In genomic region chr6:163590132-163590531, GRCh38 we compare ENCODE assay signal across 5 cellular contexts.
A peak's percentile ranks its signal among the peaks of the same experiment; 100 is the strongest.
DNase-seq lines count a peak whose midpoint lies in the region; ATAC-seq, FAIRE-seq and TF ChIP-seq lines count a peak whose summit lies in the region.
"Not testable (repeated sequence)": the region's sequence is repeated elsewhere in the genome, so short reads cannot be mapped to it uniquely, and the experiment has no call there.

No MANE protein-coding gene starts in this region.

- H4K8ac ChIP-seq in mesenchymal stem cell (ENCODE audit: low read length); neuronal stem cell (ENCODE audit: low read depth, low read length): not testable (repeated sequence)

- not testable (repeated sequence) for H3K4ac ChIP-seq in mesenchymal stem cell (ENCODE audit: low read depth in 1 of 2, low read length in 2 of 2); neuronal stem cell (ENCODE audit: low read length)

- not testable (repeated sequence) for H3K36me3 ChIP-seq in mesenchymal stem cell (ENCODE audit: control insufficient read depth in 1 of 2, insufficient read depth in 2 of 2, low read depth in 1 of 2, low read length in 2 of 2); neuronal stem cell (replicated peaks in 1 of 2; ENCODE audit: control insufficient read depth in 2 of 2, insufficient read depth in 2 of 2, low read length in 2 of 2)

- H3K9ac ChIP-seq in mesenchymal stem cell (ENCODE audit: low read length); neuronal stem cell (ENCODE audit: low read depth, low read length, poor library complexity): not testable (repeated sequence)

- not testable (repeated sequence) for TF ChIP-seq RAD21 in A549 (conservative IDR thresholded peaks at IDR 0.05 in 1 of 2, IDR thresholded peaks at IDR 0.05 in 1 of 2)

- not testable (repeated sequence) for H3K79me1 ChIP-seq in mesenchymal stem cell (replicated peaks; ENCODE audit: low read length, poor library complexity, severe bottlenecking); neuronal stem cell (ENCODE audit: low read depth, low read length)

- peaks cover 23% of the 10 kb centered on the region for H3K4me1 ChIP-seq in A549
- H3K4me1 ChIP-seq in mesenchymal stem cell (ENCODE audit: control insufficient read depth, insufficient read depth, low read depth, low read length); neuronal stem cell (ENCODE audit: control insufficient read depth in 2 of 2, insufficient read depth in 1 of 2, low read depth in 1 of 2, low read length in 2 of 2): not testable (repeated sequence)

- not testable (repeated sequence) for H3K4me3 ChIP-seq in A549; mesenchymal stem cell (ENCODE audit: insufficient read depth in 1 of 2, low read depth in 1 of 2, low read length in 2 of 2); neuronal stem cell (ENCODE audit: low read length in 2 of 2)

- not testable (repeated sequence) for H3K18ac ChIP-seq in mesenchymal stem cell (ENCODE audit: low read depth in 1 of 2, low read length in 2 of 2); neuronal stem cell (ENCODE audit: low read length)

- FAIRE-seq in A549 (lab: Jason Lieb, UNC), result not testable (repeated sequence)

- WGBS in A549 (ENCODE audit: missing lambda C conversion rate), result 84% methylated on average over 9 of the region's 9 CpGs
- 97% methylated on average over 8 of the region's 9 CpGs for WGBS in mesenchymal stem cell
- WGBS in neuronal stem cell (ENCODE audit: extremely low coverage in 2 of 2, insufficient read length in 2 of 2, insufficient replicate concordance in 1 of 2), 2 donors, result no CpG with 5 or more reads among the region's 9 CpGs

- H2BK15ac ChIP-seq in mesenchymal stem cell (ENCODE audit: low read depth, poor library complexity, severe bottlenecking); neuronal stem cell (ENCODE audit: low read length): not testable (repeated sequence)

- H2BK5ac ChIP-seq in mesenchymal stem cell (ENCODE audit: low read depth, low read length, poor library complexity, severe bottlenecking); neuronal stem cell (ENCODE audit: low read length): not testable (repeated sequence)

- not testable (repeated sequence) for H2AK5ac ChIP-seq in mesenchymal stem cell (ENCODE audit: low read length, severe bottlenecking); neuronal stem cell (ENCODE audit: low read depth, low read length)

- not testable (repeated sequence) for H2BK12ac ChIP-seq in mesenchymal stem cell (ENCODE audit: low read length in 2 of 2)
- peak overlapping the region; percentile 34 for H2BK12ac ChIP-seq in neuronal stem cell (ENCODE audit: low read length)

- H2BK120ac ChIP-seq in mesenchymal stem cell (ENCODE audit: low read depth, low read length); neuronal stem cell (ENCODE audit: low read depth, low read length): not testable (repeated sequence)

- ATAC-seq in A549, result not testable (repeated sequence)

- not testable (repeated sequence) for H3K4me2 ChIP-seq in A549; mesenchymal stem cell (ENCODE audit: low read length, poor library complexity, severe bottlenecking); neuronal stem cell (ENCODE audit: insufficient read depth, low read length, poor library complexity, severe bottlenecking)

- not testable (repeated sequence) for H3K9me3 ChIP-seq in A549
- peaks cover 15% of the 10 kb centered on the region for H3K9me3 ChIP-seq in mesenchymal stem cell (ENCODE audit: control insufficient read depth, low read length)
- peaks cover 0 to 12% of the 10 kb centered on the region in 2 donors for H3K9me3 ChIP-seq in neuronal stem cell (replicated peaks in 1 of 2; ENCODE audit: control insufficient read depth in 2 of 2, insufficient read depth in 1 of 2, low read depth in 1 of 2, low read length in 2 of 2)

- not testable (repeated sequence) for TF ChIP-seq EP300 in A549 (IDR thresholded peaks at IDR 0.05)

- not testable (repeated sequence) for DNase-seq in A549 (ENCODE audit: low read depth in 1 of 2, low spot score in 1 of 2); RWPE1 (ENCODE audit: low spot score); mesenchymal stem cell; neuronal stem cell (ENCODE audit: low spot score)

- H3K27ac ChIP-seq in A549; mesenchymal stem cell (ENCODE audit: low read length, poor library complexity, severe bottlenecking); neuronal stem cell (replicated peaks; ENCODE audit: low read length): not testable (repeated sequence)
- peak overlapping the region; percentile 15; the same call in 1 of the 2 replicates for H3K27ac ChIP-seq in RWPE1
- peak overlapping the region; percentile 29 for H3K27ac ChIP-seq in cingulate gyrus (ENCODE audit: low read depth, low read length)

- H4K91ac ChIP-seq in mesenchymal stem cell (ENCODE audit: low read length), result peak overlapping the region; percentile 15
- not testable (repeated sequence) for H4K91ac ChIP-seq in neuronal stem cell (ENCODE audit: low read depth, low read length, poor library complexity)

- CTCF ChIA-PET in A549 (lab: Yijun Ruan, JAX); RWPE1 (lab: Yijun Ruan, JAX): not testable (repeated sequence)

- not testable (repeated sequence) for H3K23ac ChIP-seq in mesenchymal stem cell (ENCODE audit: low read length in 2 of 2); neuronal stem cell (ENCODE audit: low read depth, low read length, poor library complexity)

- not testable (repeated sequence) for TF ChIP-seq CTCF in A549 (IDR thresholded peaks at IDR 0.05); RWPE1 (conservative IDR thresholded peaks at IDR 0.05; ENCODE audit: low read depth)

- not testable (repeated sequence) for H3K27me3 ChIP-seq in mesenchymal stem cell (ENCODE audit: control insufficient read depth in 1 of 2, insufficient read depth in 1 of 2, low read length in 2 of 2); neuronal stem cell (ENCODE audit: control insufficient read depth in 3 of 3, insufficient read depth in 3 of 3, low read depth in 1 of 3, low read length in 3 of 3)

- H3K14ac ChIP-seq in mesenchymal stem cell (ENCODE audit: low read length in 2 of 2); neuronal stem cell (ENCODE audit: low read length): not testable (repeated sequence)

- TF ChIP-seq POLR2A in A549 (IDR thresholded peaks at IDR 0.05; ENCODE audit: low read length), result not testable (repeated sequence)

- POLR2A ChIA-PET in A549 (lab: Yijun Ruan, JAX); RWPE1 (lab: Yijun Ruan, JAX; ENCODE audit: low non-redundant PET): not testable (repeated sequence)

- not testable (repeated sequence) for H2AFZ ChIP-seq in mesenchymal stem cell (ENCODE audit: low read depth, low read length); neuronal stem cell (ENCODE audit: low read length)

TF ChIP-seq in A549, 52 proteins besides CTCF, POLR2A, EP300 and RAD21:
- peak; percentile 65 for TF ChIP-seq MAFK (IDR thresholded peaks at IDR 0.05; ENCODE audit: partially characterized antibody)
TF ChIP-seq in A549: peak in this region for 1; not testable (repeated sequence) for 51.
